In genomic region chr10:129441391-129442009, GRCh38 we compare ENCODE assay signal across 24 cellular contexts.
"Had no signal": no experiment of that assay in that cellular context is flagged by ENCODE, and none has a peak within 500 bp of the region (broad histone marks: within the 10 kb centered on the region; RNA-seq: fewer than 3 reads in every experiment).

No MANE protein-coding gene starts in this region.

- H3K36me3 Mint-ChIP-seq: naive thymus-derived CD8-positive, alpha-beta T cell had no signal

- ATAC-seq: heart right ventricle; left lung; naive thymus-derived CD8-positive, alpha-beta T cell; pancreas; sciatic nerve; stimulated activated naive CD8-positive, alpha-beta T cell treated with anti-CD3 and anti-CD28 coated beads, Interleukin-15, Interleukin-2, amounts not matched to agents 100 U/mL and 50 U/mL, for 24 hours had no signal

- H3K27ac Mint-ChIP-seq: naive thymus-derived CD8-positive, alpha-beta T cell; nephron progenitor cell had no signal

- DNase-seq: dermis blood vessel endothelial cell; effector memory CD4-positive, alpha-beta T cell; erythroblast; esophagus squamous epithelium; foreskin melanocyte; glutamatergic neuron; heart right ventricle; hippocampal formation; kidney; left lung; mesenchymal stem cell; midbrain; naive thymus-derived CD8-positive, alpha-beta T cell; nephron progenitor cell; pancreas; stimulated activated CD4-positive, alpha-beta T cell treated with anti-CD3 and anti-CD28 coated beads, Interleukin-12 subunit alpha, Interleukin-12 subunit beta, amount 100 ng/mL, for 4 hours; stimulated activated CD4-positive, alpha-beta T cell treated with anti-CD3 and anti-CD28 coated beads, Interleukin-1b, Interleukin-23, amount 100 ng/mL, for 48 hours; stimulated activated CD4-positive, alpha-beta T cell treated with anti-CD3 and anti-CD28 coated beads, Interleukin-4, amount 100 ng/mL, for 1 hour; stimulated activated CD8-positive, alpha-beta memory T cell treated with anti-CD3 and anti-CD28 coated beads, Interleukin-4, amount 100 ng/mL, for 48 hours; stimulated activated naive CD8-positive, alpha-beta T cell treated with anti-CD3 and anti-CD28 coated beads, Interleukin-15, Interleukin-2, amounts not matched to agents 100 U/mL and 50 U/mL, for 24 hours; substantia nigra; testis; tibial artery had no signal

- H3K9me3 Mint-ChIP-seq: naive thymus-derived CD8-positive, alpha-beta T cell had no signal

- H3K4me1 Mint-ChIP-seq: naive thymus-derived CD8-positive, alpha-beta T cell had no signal

- H3K4me3 Mint-ChIP-seq: naive thymus-derived CD8-positive, alpha-beta T cell; nephron progenitor cell had no signal
